ENCODE assay signal across 1 cellular context in genomic region chr14:100165376-100165775, GRCh38.
TF ChIP-seq lines count a peak whose summit lies in the region.

No MANE protein-coding gene starts in this region.

TF ChIP-seq in GM23338, 12 proteins besides CTCF, POLR2A, EP300 and RAD21 (continued from another document):
- no peak for TF ChIP-seq ZNF462 (CRISPR knock-in tag; IDR thresholded peaks at IDR 0.05)
TF ChIP-seq in GM23338: peak in this region for 0.
